In genomic region chr4:117868201-117868600, GRCh38 we compare ENCODE assay signal across 40 cellular contexts.
"Had no signal": no experiment of that assay in that cellular context is flagged by ENCODE, and none has a peak within 500 bp of the region (broad histone marks: within the 10 kb centered on the region; RNA-seq: fewer than 3 reads in every experiment).

No MANE protein-coding gene starts in this region.

- H3K27ac ChIP-seq: adrenal gland, ascending aorta, body of pancreas, brain microvascular endothelial cell, breast epithelium, cardiac muscle cell had no signal

- ATAC-seq: activated naive CD4-positive, alpha-beta T cell treated with anti-CD3 and anti-CD28 coated beads, Interleukin-2, amount 50 U/mL, for 72 hours; activated naive CD8-positive, alpha-beta T cell treated with anti-CD3 and anti-CD28 coated beads, Interleukin-2, amount 50 U/mL, for 24 hours; activated T-cell treated with anti-CD3 and anti-CD28 coated beads, Interleukin-2, amount 50 U/mL, for 4 hours; activated T-cell treated with anti-CD3 and anti-CD28 coated beads, Interleukin-2, amount 50 U/mL, for 72 hours; activated T-helper 17 cell treated with anti-CD3 and anti-CD28 coated beads, Interleukin-2, amount 50 U/mL, for 72 hours; body of pancreas had no signal

- FAIRE-seq: astrocyte, bronchial epithelial cell had no signal

- H3K27me3 ChIP-seq: adrenal gland, ascending aorta, body of pancreas, brain microvascular endothelial cell, breast epithelium had no signal

- H3K27ac Mint-ChIP-seq: activated naive CD4-positive, alpha-beta T cell treated with anti-CD3 and anti-CD28 coated beads for 36 hours; activated naive CD4-positive, alpha-beta T cell treated with anti-CD3 and anti-CD28 coated beads, Interleukin-2, amount 10 ng/mL, durations not matched to agents 7 days and 5 days; activated naive CD4-positive, alpha-beta T cell treated with anti-CD3 and anti-CD28 coated beads, Interleukin-2, amount 50 U/mL, for 24 hours; activated naive CD4-positive, alpha-beta T cell treated with anti-CD3 and anti-CD28 coated beads, Interleukin-2, amount 50 U/mL, for 72 hours; activated naive CD8-positive, alpha-beta T cell; activated naive CD8-positive, alpha-beta T cell treated with anti-CD3 and anti-CD28 coated beads for 36 hours; activated naive CD8-positive, alpha-beta T cell treated with anti-CD3 and anti-CD28 coated beads, Interleukin-2, amount 10 ng/mL, durations not matched to agents 7 days and 5 days; activated naive CD8-positive, alpha-beta T cell treated with anti-CD3 and anti-CD28 coated beads, Interleukin-2, amount 50 U/mL, for 24 hours; activated T-cell treated with anti-CD3 and anti-CD28 coated beads, Interleukin-2, amount 50 U/mL, for 24 hours; activated T-cell treated with anti-CD3 and anti-CD28 coated beads, Interleukin-2, amount 50 U/mL, for 72 hours; activated T-helper 1 cell treated with anti-CD3 and anti-CD28 coated beads, Interleukin-12 subunit alpha, Interleukin-12 subunit beta, Interleukin-2, Interleukin-4 antibody, amounts not matched to agents 30 ng/mL and 10 ng/mL and 1 ng/mL, durations not matched to agents 14 hours and 24 hours and 36 hours; activated T-helper 17 cell treated with anti-CD3 and anti-CD28 coated beads, Interleukin-2, amount 50 U/mL, for 72 hours; activated T-helper 2 cell treated with anti-CD3 and anti-CD28 coated beads, Interferon-gamma antibody, Interleukin-2, Interleukin-4, amounts not matched to agents 10 μg/mL and 5 μg/mL and 100 μg/mL, durations not matched to agents 14 hours and 24 hours and 36 hours; brain had no signal

- H3K9me3 ChIP-seq: adrenal gland, ascending aorta, body of pancreas, breast epithelium had no signal

- H3K36me3 ChIP-seq: adrenal gland, ascending aorta, brain microvascular endothelial cell, breast epithelium, cardiac muscle cell had no signal

- DNase-seq: activated effector memory CD4-positive, alpha-beta T cell treated with anti-CD3 and anti-CD28 coated beads, Interleukin-2, amount 50 U/mL, for 16 hours; activated effector memory CD4-positive, alpha-beta T cell treated with Interleukin-2 at 50 U/mL for 16 hours; activated gamma-delta T cell; activated gamma-delta T cell treated with Interleukin-2 at 50 U/mL for 16 hours; activated naive CD4-positive, alpha-beta T cell; activated naive CD4-positive, alpha-beta T cell treated with anti-CD3 and anti-CD28 coated beads for 36 hours; activated naive CD4-positive, alpha-beta T cell treated with anti-CD3 and anti-CD28 coated beads, Interleukin-2, amount 10 ng/mL, durations not matched to agents 7 days and 5 days; activated naive CD4-positive, alpha-beta T cell treated with anti-CD3 and anti-CD28 coated beads, Interleukin-2, amount 50 U/mL, for 16 hours; activated naive CD4-positive, alpha-beta T cell treated with Interleukin-2 at 50 U/mL for 16 hours; activated naive CD8-positive, alpha-beta T cell treated with anti-CD3 and anti-CD28 coated beads for 36 hours; activated naive CD8-positive, alpha-beta T cell treated with anti-CD3 and anti-CD28 coated beads, Interleukin-2, amount 10 ng/mL, durations not matched to agents 7 days and 5 days; activated naive CD8-positive, alpha-beta T cell treated with anti-CD3 and anti-CD28 coated beads, Interleukin-2, amount 50 U/mL, for 24 hours; activated T-cell treated with anti-CD3 and anti-CD28 coated beads for 4 hours; activated T-cell treated with anti-CD3 and anti-CD28 coated beads, Interleukin-2, amount 50 U/mL, for 1 hour; activated T-cell treated with anti-CD3 and anti-CD28 coated beads, Interleukin-2, amount 50 U/mL, for 24 hours; activated T-cell treated with anti-CD3 and anti-CD28 coated beads, Interleukin-2, amount 50 U/mL, for 4 hours; activated T-cell treated with anti-CD3 and anti-CD28 coated beads, Interleukin-2, amount 50 U/mL, for 48 hours; activated T-cell treated with anti-CD3 and anti-CD28 coated beads, Interleukin-2, amount 50 U/mL, for 72 hours; adrenal gland; amygdala; anterior cingulate cortex; aorta; body of pancreas; brain microvascular endothelial cell; caudate nucleus; central memory CD4-positive, alpha-beta T cell; cerebellar nuclear complex had no signal

- H3K9me3 Mint-ChIP-seq: activated naive CD4-positive, alpha-beta T cell treated with anti-CD3 and anti-CD28 coated beads for 36 hours; activated naive CD4-positive, alpha-beta T cell treated with anti-CD3 and anti-CD28 coated beads, Interleukin-2, amount 50 U/mL, for 24 hours; activated naive CD4-positive, alpha-beta T cell treated with anti-CD3 and anti-CD28 coated beads, Interleukin-2, amount 50 U/mL, for 72 hours; activated T-cell treated with anti-CD3 and anti-CD28 coated beads, Interleukin-2, amount 50 U/mL, for 4 hours; activated T-cell treated with anti-CD3 and anti-CD28 coated beads, Interleukin-2, amount 50 U/mL, for 72 hours; activated T-helper 1 cell treated with anti-CD3 and anti-CD28 coated beads, Interleukin-12 subunit alpha, Interleukin-12 subunit beta, Interleukin-2, Interleukin-4 antibody, amounts not matched to agents 30 ng/mL and 10 ng/mL and 1 ng/mL, durations not matched to agents 14 hours and 24 hours and 36 hours; activated T-helper 17 cell treated with anti-CD3 and anti-CD28 coated beads, Interleukin-2, amount 50 U/mL, for 72 hours; brain had no signal

- H3K36me3 Mint-ChIP-seq: activated naive CD4-positive, alpha-beta T cell treated with anti-CD3 and anti-CD28 coated beads, Interleukin-2, amount 10 ng/mL, durations not matched to agents 7 days and 5 days; activated naive CD4-positive, alpha-beta T cell treated with anti-CD3 and anti-CD28 coated beads, Interleukin-2, amount 50 U/mL, for 24 hours; activated naive CD4-positive, alpha-beta T cell treated with anti-CD3 and anti-CD28 coated beads, Interleukin-2, amount 50 U/mL, for 72 hours; activated naive CD8-positive, alpha-beta T cell; activated naive CD8-positive, alpha-beta T cell treated with anti-CD3 and anti-CD28 coated beads for 36 hours; activated naive CD8-positive, alpha-beta T cell treated with anti-CD3 and anti-CD28 coated beads, Interleukin-2, amount 10 ng/mL, durations not matched to agents 7 days and 5 days; brain had no signal

- H3K4me1 Mint-ChIP-seq: activated naive CD4-positive, alpha-beta T cell treated with anti-CD3 and anti-CD28 coated beads, Interleukin-2, amount 10 ng/mL, durations not matched to agents 7 days and 5 days; activated naive CD4-positive, alpha-beta T cell treated with anti-CD3 and anti-CD28 coated beads, Interleukin-2, amount 50 U/mL, for 24 hours; activated naive CD8-positive, alpha-beta T cell treated with anti-CD3 and anti-CD28 coated beads for 36 hours; activated naive CD8-positive, alpha-beta T cell treated with anti-CD3 and anti-CD28 coated beads, Interleukin-2, amount 10 ng/mL, durations not matched to agents 7 days and 5 days; activated naive CD8-positive, alpha-beta T cell treated with anti-CD3 and anti-CD28 coated beads, Interleukin-2, amount 50 U/mL, for 24 hours; activated T-helper 17 cell treated with anti-CD3 and anti-CD28 coated beads, Interleukin-2, amount 50 U/mL, for 72 hours; central memory CD8-positive, alpha-beta T cell had no signal

- H3K4me1 ChIP-seq: adrenal gland, ascending aorta, body of pancreas, breast epithelium had no signal

- H3K4me3 Mint-ChIP-seq: activated naive CD4-positive, alpha-beta T cell treated with anti-CD3 and anti-CD28 coated beads for 36 hours; activated naive CD4-positive, alpha-beta T cell treated with anti-CD3 and anti-CD28 coated beads, Interleukin-2, amount 10 ng/mL, durations not matched to agents 7 days and 5 days; activated naive CD4-positive, alpha-beta T cell treated with anti-CD3 and anti-CD28 coated beads, Interleukin-2, amount 50 U/mL, for 24 hours; activated naive CD8-positive, alpha-beta T cell; activated naive CD8-positive, alpha-beta T cell treated with anti-CD3 and anti-CD28 coated beads for 36 hours; activated naive CD8-positive, alpha-beta T cell treated with anti-CD3 and anti-CD28 coated beads, Interleukin-2, amount 10 ng/mL, durations not matched to agents 7 days and 5 days; activated naive CD8-positive, alpha-beta T cell treated with anti-CD3 and anti-CD28 coated beads, Interleukin-2, amount 50 U/mL, for 24 hours; activated T-cell treated with anti-CD3 and anti-CD28 coated beads, Interleukin-2, amount 50 U/mL, for 24 hours; activated T-cell treated with anti-CD3 and anti-CD28 coated beads, Interleukin-2, amount 50 U/mL, for 4 hours; activated T-cell treated with anti-CD3 and anti-CD28 coated beads, Interleukin-2, amount 50 U/mL, for 72 hours; activated T-helper 1 cell treated with anti-CD3 and anti-CD28 coated beads, Interleukin-12 subunit alpha, Interleukin-12 subunit beta, Interleukin-2, Interleukin-4 antibody, amounts not matched to agents 30 ng/mL and 10 ng/mL and 1 ng/mL, durations not matched to agents 14 hours and 24 hours and 36 hours; activated T-helper 17 cell treated with anti-CD3 and anti-CD28 coated beads, Interleukin-2, amount 50 U/mL, for 72 hours; brain; central memory CD8-positive, alpha-beta T cell had no signal

- H3K27me3 Mint-ChIP-seq: activated naive CD4-positive, alpha-beta T cell treated with anti-CD3 and anti-CD28 coated beads, Interleukin-2, amount 10 ng/mL, durations not matched to agents 7 days and 5 days; activated naive CD4-positive, alpha-beta T cell treated with anti-CD3 and anti-CD28 coated beads, Interleukin-2, amount 50 U/mL, for 24 hours; activated naive CD8-positive, alpha-beta T cell; activated naive CD8-positive, alpha-beta T cell treated with anti-CD3 and anti-CD28 coated beads for 36 hours; activated naive CD8-positive, alpha-beta T cell treated with anti-CD3 and anti-CD28 coated beads, Interleukin-2, amount 10 ng/mL, durations not matched to agents 7 days and 5 days; activated naive CD8-positive, alpha-beta T cell treated with anti-CD3 and anti-CD28 coated beads, Interleukin-2, amount 50 U/mL, for 24 hours; activated T-cell treated with anti-CD3 and anti-CD28 coated beads, Interleukin-2, amount 50 U/mL, for 24 hours; activated T-helper 17 cell treated with anti-CD3 and anti-CD28 coated beads, Interleukin-2, amount 50 U/mL, for 72 hours; brain; central memory CD8-positive, alpha-beta T cell had no signal

- H3K4me3 ChIP-seq: adrenal gland, ascending aorta, body of pancreas, breast epithelium, cardiac muscle cell had no signal
